In genomic region chr11:44936527-44936926, GRCh38 we compare ENCODE assay signal across 8 cellular contexts. TPM values are rescaled to one million over a fixed set of nuclear protein-coding genes. Genes with fewer than 3 reads are reported as not detected.
A peak's percentile ranks its signal among the peaks of the same experiment; 100 is the strongest.
DNase-seq lines count a peak whose midpoint lies in the region; ATAC-seq and TF ChIP-seq lines count a peak whose summit lies in the region.

No MANE protein-coding gene starts in this region.

- TF ChIP-seq CTCF in HFF-Myc (IDR thresholded peaks at IDR 0.05; ENCODE audit: low read depth, low read length, missing control alignments) (peak; percentile 90), WERI-Rb-1 (IDR thresholded peaks at IDR 0.05; ENCODE audit: low read depth, low read length) (peak; percentile 87), mammary epithelial cell (conservative IDR thresholded peaks at IDR 0.05 in 1 of 2, IDR thresholded peaks at IDR 0.05 in 1 of 2; ENCODE audit: extremely low read depth in 1 of 2, insufficient read depth in 1 of 2, low read depth in 1 of 2, low read length in 2 of 2) (peak; percentile 82 to 94)

- no peaks in the 10 kb centered on the region for H3K4me1 ChIP-seq in mammary epithelial cell (ENCODE audit: insufficient read depth, low read length)

- in situ Hi-C loops in mammary epithelial cell (cut with MboI; ENCODE audit: low sequenced_read_pairs in 2 of 2): loop anchor here (5.0 to 25.0 kb wide), 2 partner anchors 161 to 351 kb away; partner anchors contain the start of gene SYT13 (in 1 of the 2)

- H3K4me3 ChIP-seq in HFF-Myc (replicated peaks; ENCODE audit: low read depth, low read length): no peak overlapping the region
- no peak overlapping the region for H3K4me3 ChIP-seq in WERI-Rb-1 (ENCODE audit: low read depth, low read length)
- H3K4me3 ChIP-seq in mammary epithelial cell (replicated peaks in 1 of 3; ENCODE audit: insufficient read depth in 1 of 3, low read depth in 2 of 3, low read length in 3 of 3): no peak overlapping the region

- H2AFZ ChIP-seq in mammary epithelial cell (ENCODE audit: low read depth, low read length): no peak overlapping the region

- H3K9me3 ChIP-seq in WERI-Rb-1 (ENCODE audit: severe bottlenecking): no peaks in the 10 kb centered on the region
- no peaks in the 10 kb centered on the region for H3K9me3 ChIP-seq in mammary epithelial cell (replicated peaks; ENCODE audit: insufficient read depth, low read length)

- no peak overlapping the region for H3K9ac ChIP-seq in mammary epithelial cell (ENCODE audit: insufficient read depth, low read length)

- peak; percentile 79 for DNase-seq in EH (ENCODE audit: low read depth)
- peak; percentile 59 for DNase-seq in HFF-Myc (ENCODE audit: extremely low read depth, low read depth)
- DNase-seq in NCI-H2107 treated with DMSO at 0.1 percent for 48 hours (lab: John Stamatoyannopoulos, UW; ENCODE audit: unreplicated experiment): peak; percentile 27
- DNase-seq in WERI-Rb-1: peak; percentile 85
- DNase-seq in mammary epithelial cell: peak; percentile 50
- DNase-seq in kidney glomerular epithelial cell (lab: John Stamatoyannopoulos, UW): peak; percentile 60
- DNase-seq in stimulated activated CD4-positive, alpha-beta T cell treated with anti-CD3 and anti-CD28 coated beads, Interleukin-2, amount 100 ng/mL, for 48 hours: peak; percentile 82 to 84

- CTCF ChIA-PET in mammary epithelial cell (lab: Charles Lee; ENCODE audit: low non-redundant PET): interaction anchor here (0.6 to 1.2 kb wide), 7 partner anchors 16 to 373 kb away, joined by 3 to 13 read pairs (median 7); no protein-coding TSS in a partner anchor

- H3K27ac ChIP-seq in WERI-Rb-1 (peak overlapping the region; percentile 50), mammary epithelial cell (ENCODE audit: insufficient read depth, low read depth, low read length) (no peak overlapping the region)

- H3K36me3 ChIP-seq in WERI-Rb-1 (peaks cover 69% of the 10 kb centered on the region), mammary epithelial cell (ENCODE audit: insufficient read depth, low read length) (no peaks in the 10 kb centered on the region)

- no peak for ATAC-seq in HG03460 (IDR thresholded peaks at IDR 0.05; ENCODE audit: unreplicated experiment)

- H3K27me3 ChIP-seq in WERI-Rb-1 (ENCODE audit: insufficient read depth, low read depth, severe bottlenecking) (no peaks in the 10 kb centered on the region), mammary epithelial cell (ENCODE audit: insufficient read depth, low read length) (no peaks in the 10 kb centered on the region)

- dilution Hi-C loops in mammary epithelial cell (cut with HindIII; ENCODE audit: low sequenced_read_pairs): loop anchor here (5.0 kb wide), 2 partner anchors 161 to 396 kb away; no protein-coding TSS in a partner anchor

- BruUV-seq in mammary epithelial cell (replicated peaks; lab: Mats Ljungman, UMichigan): no TSS peak

- no peak overlapping the region for H3K4me2 ChIP-seq in mammary epithelial cell (ENCODE audit: insufficient read depth, low read depth, low read length)

- WGBS in mammary epithelial cell (ENCODE audit: low coverage, missing lambda C conversion rate): 5% methylated on average over 4 of the region's 20 CpGs

- no peaks in the 10 kb centered on the region for H3K79me2 ChIP-seq in mammary epithelial cell (ENCODE audit: insufficient read depth, low read length)

- no peaks in the 10 kb centered on the region for H4K20me1 ChIP-seq in mammary epithelial cell (ENCODE audit: insufficient read depth, low read length)

- intact Hi-C loops in mammary epithelial cell (cut with micrococcal nuclease): loop anchor here (1.0 to 2.0 kb wide), 3 partner anchors 153 to 356 kb away; no protein-coding TSS in a partner anchor

RNA-seq across cellular contexts. Expression of gene TP53I11, which starts 14.2 kb away (rescaled TPM):
- total RNA-seq in mammary epithelial cell: 10 to 100 TPM; 23.2 to 23.5 TPM
- 7.3 TPM for polyA plus RNA-seq in mammary epithelial cell
- 29.3 TPM for polyA minus RNA-seq in mammary epithelial cell

Comparison
In these comparisons a context has a peak if more than half of its experiments do, and no peak if none do; other contexts are left out.
1. DNase-seq: peak in every context shown above with its lines; median percentile 85 in WERI-Rb-1; 83 in stimulated activated CD4-positive, alpha-beta T cell treated with anti-CD3 and anti-CD28 coated beads, Interleukin-2, amount 100 ng/mL, for 48 hours; 79 in EH; 60 in kidney glomerular epithelial cell; 59 in HFF-Myc; 50 in mammary epithelial cell; 27 in NCI-H2107 treated with DMSO at 0.1 percent for 48 hours.